Comparison of ENCODE assay signal across 8 cellular contexts in genomic region chrX:139932077-139932900, GRCh38. TPM values are rescaled to one million over a fixed set of nuclear protein-coding genes. Genes with fewer than 3 reads are reported as not detected.
A peak's percentile ranks its signal among the peaks of the same experiment; 100 is the strongest.
DNase-seq lines count a peak whose midpoint lies in the region; ATAC-seq and TF ChIP-seq lines count a peak whose summit lies in the region.

No MANE protein-coding gene starts in this region.

- H4K20me1 ChIP-seq in osteoblast (ENCODE audit: insufficient read depth, low read length), result no peaks in the 10 kb centered on the region

- H3K4me3 ChIP-seq in ACC112 (ENCODE audit: low read depth, low read length) (peak overlapping the region; percentile 78), Peyer's patch (peak overlapping the region; percentile 63 to 93 (median 80)), osteoblast (ENCODE audit: insufficient read depth, low read length) (peak overlapping the region; percentile 80)

- TF ChIP-seq POLR2A in Peyer's patch (IDR thresholded peaks at IDR 0.05), result no peak

- no peaks in the 10 kb centered on the region for H3K9me3 ChIP-seq in Peyer's patch
- H3K9me3 ChIP-seq in osteoblast (ENCODE audit: low read depth, low read length), result no peaks in the 10 kb centered on the region

- H3K79me2 ChIP-seq in ACC112 (ENCODE audit: control insufficient read depth, insufficient read depth, low read length, unreplicated experiment) (peaks cover 38% of the 10 kb centered on the region), osteoblast (ENCODE audit: insufficient read depth, low read length) (peaks cover 38% of the 10 kb centered on the region)

- peak; percentile 46 for ATAC-seq in GM18517 (IDR thresholded peaks at IDR 0.05; ENCODE audit: unreplicated experiment)
- peak; percentile 40 for ATAC-seq in HG03025 (IDR thresholded peaks at IDR 0.05; ENCODE audit: low FRiP score, unreplicated experiment)

- peaks cover 14% of the 10 kb centered on the region for H3K4me1 ChIP-seq in ACC112 (ENCODE audit: control insufficient read depth, insufficient read depth, low read length, unreplicated experiment)
- H3K4me1 ChIP-seq in Peyer's patch, result no peaks in the 10 kb centered on the region
- H3K4me1 ChIP-seq in osteoblast (ENCODE audit: insufficient read depth, low read length), result peaks cover 5% of the 10 kb centered on the region

- H2AFZ ChIP-seq in ACC112 (ENCODE audit: low read length, unreplicated experiment) (peak overlapping the region; percentile 38), osteoblast (ENCODE audit: low read length) (no peak overlapping the region)

- H3K27ac ChIP-seq in ACC112 (ENCODE audit: low read depth, low read length) (peak overlapping the region; percentile 78), Peyer's patch (peak overlapping the region; percentile 93 to 100 (median 98)), osteoblast (ENCODE audit: low read depth, low read length) (peak overlapping the region; percentile 66)

- no peaks in the 10 kb centered on the region for H3K36me3 ChIP-seq in ACC112 (ENCODE audit: insufficient read depth, low read length)
- no peaks in the 10 kb centered on the region for H3K36me3 ChIP-seq in Peyer's patch
- no peaks in the 10 kb centered on the region for H3K36me3 ChIP-seq in osteoblast (ENCODE audit: insufficient read depth, low read length)

- TF ChIP-seq CTCF in Peyer's patch (IDR thresholded peaks at IDR 0.05) (no peak), osteoblast (IDR thresholded peaks at IDR 0.05; ENCODE audit: extremely low read depth, low read depth, low read length) (no peak)

- intact Hi-C loops in head of caudate nucleus (cut with DNase I), result no loop called here

- no peaks in the 10 kb centered on the region for H3K27me3 ChIP-seq in ACC112 (ENCODE audit: insufficient read depth, low read length)
- H3K27me3 ChIP-seq in Peyer's patch, result no peaks in the 10 kb centered on the region
- H3K27me3 ChIP-seq in osteoblast (ENCODE audit: insufficient read depth, low read length), result no peaks in the 10 kb centered on the region

- DNase-seq in Peyer's patch, result peak; percentile 30 to 72 (median 65)
- peak; percentile 42 for DNase-seq in activated naive CD4-positive, alpha-beta T cell treated with anti-CD3 and anti-CD28 coated beads, Interleukin-2, amount 50 U/mL, for 16 hours
- DNase-seq in head of caudate nucleus, result peak in 36 of 42 donors; percentile 7 to 70 (median 34)
- peak; percentile 86 for DNase-seq in osteoblast (ENCODE audit: insufficient read length, low spot score, missing footprints)
- DNase-seq in HuH-7.5 (ENCODE audit: low spot score), result no peak

- H3K4me2 ChIP-seq in osteoblast (ENCODE audit: insufficient read depth, low read length), result peak overlapping the region; percentile 80

RNA-seq across cellular contexts. Expression of gene ATP11C, which starts 0.6 kb away (rescaled TPM):
- total RNA-seq in Peyer's patch (10 to 100 TPM in 2 of 4 donors, 1 to 10 TPM in 2; 8.9 to 46.2 (median 13.1) TPM), osteoblast (63.1 and 72.0 TPM in 2 replicates)

RNA-seq across cellular contexts. Expression of gene CXorf66, which starts 33.0 kb away (rescaled TPM):
- total RNA-seq in Peyer's patch (not detected), osteoblast (not detected in 2 replicates)
